Comparison of ENCODE assay signal across 9 cellular contexts in the genomic region with DNA sequence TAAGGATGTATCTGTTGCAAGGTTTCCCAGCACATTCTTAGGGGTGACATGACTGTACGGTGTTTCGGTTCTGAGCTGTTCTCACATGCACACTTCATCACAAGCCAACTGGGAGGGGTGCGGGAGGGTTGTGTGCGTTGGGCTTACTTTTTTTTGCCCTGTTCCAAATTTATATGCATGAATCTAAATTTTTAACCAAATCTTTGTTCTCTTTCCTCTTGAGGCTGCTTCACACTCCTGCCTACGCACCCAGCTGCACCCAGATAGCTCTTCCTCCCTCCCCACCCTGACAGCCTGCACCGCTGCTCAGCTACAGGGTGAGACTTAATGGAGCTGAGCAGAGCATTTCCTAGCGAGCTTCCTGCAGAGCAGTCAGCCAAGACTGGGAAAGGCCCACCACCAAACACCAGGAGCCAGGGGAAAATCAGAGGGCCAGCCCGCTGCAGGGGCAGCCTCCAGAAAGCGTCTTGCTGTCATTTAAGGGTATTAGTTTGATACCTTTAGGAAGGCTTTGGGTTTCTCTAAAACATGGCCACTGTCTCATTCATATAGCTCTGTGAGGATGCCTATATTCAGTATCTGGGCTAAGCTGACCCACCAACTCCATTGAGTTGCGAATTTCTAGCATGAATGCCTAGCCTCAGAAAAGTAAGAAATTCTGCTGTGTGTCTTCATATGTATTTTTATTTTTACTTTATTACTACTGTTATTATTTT.
DNase-seq lines count a peak whose midpoint lies in the region; ATAC-seq and TF ChIP-seq lines count a peak whose summit lies in the region.
"Had no signal": no experiment of that assay in that cellular context is flagged by ENCODE, and none has a peak within 500 bp of the region (broad histone marks: within the 10 kb centered on the region; RNA-seq: fewer than 3 reads in every experiment).

No MANE protein-coding gene starts in this region.

- in situ Hi-C loops in brain microvascular endothelial cell (cut with HindIII; ENCODE audit: low pct_ligation_motif_present, low sequenced_read_pairs): no loop called here

- H3K36me3 ChIP-seq in brain microvascular endothelial cell (replicated peaks): no peaks in the 10 kb centered on the region

- no peak overlapping the region for H3K27ac ChIP-seq in brain microvascular endothelial cell

- H3K27me3 ChIP-seq in brain microvascular endothelial cell (replicated peaks): no peaks in the 10 kb centered on the region

- H3K4me3 ChIP-seq in brain microvascular endothelial cell (ENCODE audit: low read depth, low read length): no peak overlapping the region

- no peak for TF ChIP-seq CTCF in brain microvascular endothelial cell (IDR thresholded peaks at IDR 0.05; ENCODE audit: low read depth, low read length, missing control alignments)

- peak; percentile 97 for ATAC-seq in GM18858 (IDR thresholded peaks at IDR 0.05; ENCODE audit: unreplicated experiment)
- peak; percentile 92 for ATAC-seq in GM21619 (IDR thresholded peaks at IDR 0.05; ENCODE audit: unreplicated experiment)
- peak; percentile 90 for ATAC-seq in HG03457 (IDR thresholded peaks at IDR 0.05; ENCODE audit: unreplicated experiment)
- ATAC-seq: left cardiac atrium had no signal

- DNase-seq in putamen (ENCODE audit: low spot score) (peak; percentile 82), brain microvascular endothelial cell (no peak), NCI-H1092 (lab: John Stamatoyannopoulos, UW) (no peak), NCI-H187 treated with DMSO at 0.1 percent for 48 hours (lab: John Stamatoyannopoulos, UW) (no peak), AG08395 (ENCODE audit: low spot score) (no peak)
- DNase-seq: left cardiac atrium had no signal
